Comparison of ENCODE assay signal across 1 cellular context in genomic region chr1:119308130-119308529, GRCh38.
A peak's percentile ranks its signal among the peaks of the same experiment; 100 is the strongest.
TF ChIP-seq lines count a peak whose summit lies in the region.

No MANE protein-coding gene starts in this region.

TF ChIP-seq in HepG2, 621 proteins besides CTCF, POLR2A, EP300 and RAD21 (continued from another document):
- TF ChIP-seq HOXA9 (CRISPR knock-in tag; IDR thresholded peaks at IDR 0.05; ENCODE audit: borderline replicate concordance) (no peak), ARNT (IDR thresholded peaks at IDR 0.05) (no peak), PTBP1 (IDR thresholded peaks at IDR 0.05; ENCODE audit: low read depth, low read length, poor library complexity, severe bottlenecking) (no peak), MAFK (conservative IDR thresholded peaks at IDR 0.05 in 1 of 2, IDR thresholded peaks at IDR 0.05 in 1 of 2; ENCODE audit: low read length in 2 of 2) (peak; percentile 19 to 60; a peak in 3 of 4 replicates), ZBTB7A (CRISPR knock-in tag; IDR thresholded peaks at IDR 0.05) (no peak), ZNF773 (CRISPR knock-in tag; IDR thresholded peaks at IDR 0.05; ENCODE audit: borderline replicate concordance) (no peak), MAFF (IDR thresholded peaks at IDR 0.05; ENCODE audit: low read depth, low read length) (0 out of 2 replicates have a peak, but pooled peaks have one; percentile 27)
TF ChIP-seq in HepG2: peak in this region for 2.
